21 cellular contexts compared by ENCODE assay signal in the genomic region with DNA sequence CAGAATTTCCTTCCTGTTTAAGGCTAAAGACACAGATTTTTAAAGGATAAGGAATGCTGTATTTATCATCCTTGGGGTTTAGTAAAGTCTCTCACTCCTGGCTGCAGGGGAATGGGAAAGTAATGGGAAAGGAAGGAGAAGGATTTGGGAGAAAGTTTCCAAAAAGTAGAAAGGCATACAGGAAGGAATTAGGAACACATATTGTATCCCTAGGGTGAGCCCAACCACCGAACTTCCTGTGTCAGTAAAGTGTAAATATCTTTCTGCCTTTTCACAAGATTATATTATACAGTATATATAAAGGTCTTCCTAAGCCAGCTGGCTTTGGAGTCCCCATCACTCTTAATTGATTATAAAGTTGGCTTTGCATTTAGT. TPM values are rescaled to one million over a fixed set of nuclear protein-coding genes. Genes with fewer than 3 reads are reported as not detected.
DNase-seq lines count a peak whose midpoint lies in the region; ATAC-seq, FAIRE-seq and TF ChIP-seq lines count a peak whose summit lies in the region.
"Had no signal": no experiment of that assay in that cellular context is flagged by ENCODE, and none has a peak within 500 bp of the region (broad histone marks: within the 10 kb centered on the region; RNA-seq: fewer than 3 reads in every experiment).

No MANE protein-coding gene starts in this region.

- H3K4me3 ChIP-seq in NB4 (ENCODE audit: low read depth, low read length) (no peak overlapping the region), HepG2 (replicated peaks in 1 of 3; ENCODE audit: insufficient read depth in 1 of 3, low read depth in 2 of 3, low read length in 3 of 3) (peak overlapping the region in 2 of 3 experiments; percentile 40 to 50; a peak in 3 of 6 replicates)
- H3K4me3 ChIP-seq: tibial artery had no signal

- no peaks in the 10 kb centered on the region for H4K20me1 ChIP-seq in HepG2 (ENCODE audit: insufficient read depth, low read length)

- no peak overlapping the region for H3K9ac ChIP-seq in HepG2 (ENCODE audit: insufficient read depth, low read depth, low read length)

- peak overlapping the region; percentile 1 for H3K27ac Mint-ChIP-seq in activated naive CD8-positive, alpha-beta T cell treated with anti-CD3 and anti-CD28 coated beads for 36 hours
- H3K27ac Mint-ChIP-seq in activated naive CD8-positive, alpha-beta T cell treated with anti-CD3 and anti-CD28 coated beads, Interleukin-2, amount 50 U/mL, for 24 hours: no peak overlapping the region
- H3K27ac Mint-ChIP-seq: activated CD4-positive, alpha-beta T cell treated with anti-CD3 and anti-CD28 coated beads, Interleukin-2, amount 10 ng/mL, durations not matched to agents 7 days and 5 days; stimulated activated effector memory CD8-positive, alpha-beta T cell treated with anti-CD3 and anti-CD28 coated beads, Interleukin-12 subunit alpha, Interleukin-12 subunit beta, amount 100 ng/mL, for 72 hours had no signal

- ATAC-seq in activated naive CD8-positive, alpha-beta T cell treated with anti-CD3 and anti-CD28 coated beads, Interleukin-2, amount 50 U/mL, for 24 hours: no peak
- ATAC-seq in HepG2: peak; percentile 24; the same call in 2 of the 3 replicates
- ATAC-seq in GM18867 (IDR thresholded peaks at IDR 0.05; ENCODE audit: unreplicated experiment): no peak

- no peaks in the 10 kb centered on the region for H3K9me3 Mint-ChIP-seq in activated naive CD8-positive, alpha-beta T cell treated with anti-CD3 and anti-CD28 coated beads for 36 hours
- no peaks in the 10 kb centered on the region for H3K9me3 Mint-ChIP-seq in activated naive CD8-positive, alpha-beta T cell treated with anti-CD3 and anti-CD28 coated beads, Interleukin-2, amount 50 U/mL, for 24 hours
- H3K9me3 Mint-ChIP-seq: activated CD4-positive, alpha-beta T cell treated with anti-CD3 and anti-CD28 coated beads, Interleukin-2, amount 10 ng/mL, durations not matched to agents 7 days and 5 days; CD4-positive, alpha-beta memory T cell; stimulated activated effector memory CD8-positive, alpha-beta T cell treated with anti-CD3 and anti-CD28 coated beads, Interleukin-12 subunit alpha, Interleukin-12 subunit beta, amount 100 ng/mL, for 72 hours had no signal

- WGBS in HepG2 (ENCODE audit: low lambda C conversion rate): 13% methylated on average over 1 of the region's 1 CpG

- intact Hi-C loops in HepG2 (cut with micrococcal nuclease; ENCODE audit: unreplicated experiment): no loop called here

- H3K27me3 ChIP-seq in HepG2 (ENCODE audit: control insufficient read depth in 1 of 2, insufficient read depth in 2 of 2, low read length in 2 of 2): no peaks in the 10 kb centered on the region
- H3K27me3 ChIP-seq: tibial artery had no signal

- H3K4me1 ChIP-seq in HepG2 (ENCODE audit: insufficient read depth, low read length): peaks cover 36% of the 10 kb centered on the region
- H3K4me1 ChIP-seq: tibial artery had no signal

- FAIRE-seq in HepG2 (lab: Jason Lieb, UNC): no peak
- FAIRE-seq: astrocyte, endometrium, kidney, TTC549 had no signal

- no peak for TF ChIP-seq CTCF in NB4 (IDR thresholded peaks at IDR 0.05; ENCODE audit: low read depth, low read length)
- no peak for TF ChIP-seq CTCF in HepG2 (CRISPR knock-in tag; IDR thresholded peaks at IDR 0.05)

- H3K27ac ChIP-seq in HepG2 (ENCODE audit: extremely low read length, insufficient read depth, low read length) (peak overlapping the region; percentile 25), substantia nigra (ENCODE audit: low read depth, low read length, poor library complexity, severe bottlenecking) (no peak overlapping the region)
- H3K27ac ChIP-seq: tibial artery had no signal

- in situ Hi-C loops in HepG2 (cut with HindIII; ENCODE audit: extremely low pct_ligation_motif_present, low pct_unique_long_range_greater_than_20kb): no loop called here

- no TSS peak for BruUV-seq in HepG2 (replicated peaks; lab: Mats Ljungman, UMichigan)

- H3K9me3 ChIP-seq in HepG2 (ENCODE audit: low read length): no peaks in the 10 kb centered on the region
- H3K9me3 ChIP-seq: tibial artery had no signal

- no peaks in the 10 kb centered on the region for H3K79me2 ChIP-seq in HepG2 (ENCODE audit: insufficient read depth, low read length)

- H3K4me2 ChIP-seq in HepG2 (ENCODE audit: low read depth, low read length): peak overlapping the region; percentile 74

- H3K4me3 Mint-ChIP-seq in activated naive CD8-positive, alpha-beta T cell treated with anti-CD3 and anti-CD28 coated beads for 36 hours: no peak overlapping the region
- H3K4me3 Mint-ChIP-seq in activated naive CD8-positive, alpha-beta T cell treated with anti-CD3 and anti-CD28 coated beads, Interleukin-2, amount 50 U/mL, for 24 hours: no peak overlapping the region
- H3K4me3 Mint-ChIP-seq: activated CD4-positive, alpha-beta T cell treated with anti-CD3 and anti-CD28 coated beads, Interleukin-2, amount 10 ng/mL, durations not matched to agents 7 days and 5 days; stimulated activated effector memory CD8-positive, alpha-beta T cell treated with anti-CD3 and anti-CD28 coated beads, Interleukin-12 subunit alpha, Interleukin-12 subunit beta, amount 100 ng/mL, for 72 hours had no signal

- no peak for DNase-seq in activated naive CD8-positive, alpha-beta T cell treated with anti-CD3 and anti-CD28 coated beads for 36 hours
- DNase-seq in activated naive CD8-positive, alpha-beta T cell treated with anti-CD3 and anti-CD28 coated beads, Interleukin-2, amount 50 U/mL, for 24 hours: no peak
- DNase-seq in NB4 (ENCODE audit: low read depth): peak; percentile 13
- no peak for DNase-seq in HepG2 (ENCODE audit: low spot score)
- DNase-seq in COLO668 (lab: John Stamatoyannopoulos, UW; ENCODE audit: unreplicated experiment): no peak
- DNase-seq in substantia nigra (lab: John Stamatoyannopoulos, UW): no peak
- DNase-seq in NCI-H1694 treated with DMSO at 0.1 percent for 48 hours (lab: John Stamatoyannopoulos, UW): no peak
- DNase-seq: ACHN; activated CD4-positive, alpha-beta T cell treated with anti-CD3 and anti-CD28 coated beads, Interleukin-2, amount 10 ng/mL, durations not matched to agents 7 days and 5 days; activated CD8-positive, alpha-beta memory T cell treated with anti-CD3 and anti-CD28 coated beads, Interleukin-2, amount 50 U/mL, for 4 hours; activated naive CD4-positive, alpha-beta T cell treated with Interleukin-2 at 50 U/mL for 16 hours; CD4-positive, alpha-beta memory T cell; kidney; NCI-H146; NCI-H345 had no signal

- H3K4me1 Mint-ChIP-seq in activated naive CD8-positive, alpha-beta T cell treated with anti-CD3 and anti-CD28 coated beads for 36 hours: peaks cover 8% of the 10 kb centered on the region
- peaks cover 13% of the 10 kb centered on the region for H3K4me1 Mint-ChIP-seq in activated naive CD8-positive, alpha-beta T cell treated with anti-CD3 and anti-CD28 coated beads, Interleukin-2, amount 50 U/mL, for 24 hours

- no peaks in the 10 kb centered on the region for H3K27me3 Mint-ChIP-seq in activated naive CD8-positive, alpha-beta T cell treated with anti-CD3 and anti-CD28 coated beads for 36 hours
- H3K27me3 Mint-ChIP-seq in activated naive CD8-positive, alpha-beta T cell treated with anti-CD3 and anti-CD28 coated beads, Interleukin-2, amount 50 U/mL, for 24 hours: peaks cover 2% of the 10 kb centered on the region
- H3K27me3 Mint-ChIP-seq: activated CD4-positive, alpha-beta T cell treated with anti-CD3 and anti-CD28 coated beads, Interleukin-2, amount 10 ng/mL, durations not matched to agents 7 days and 5 days had no signal

- TF ChIP-seq RAD21 in HepG2 (CRISPR knock-in tag; IDR thresholded peaks at IDR 0.05): no peak

- no peak for TF ChIP-seq POLR2A in NB4 (IDR thresholded peaks at IDR 0.05; ENCODE audit: extremely low read depth, insufficient read length)
- no peak for TF ChIP-seq POLR2A in HepG2 (IDR thresholded peaks at IDR 0.05; ENCODE audit: insufficient read depth in 1 of 2, low read depth in 2 of 2, low read length in 2 of 2)

- POLR2A ChIA-PET in HepG2 (lab: Yijun Ruan, JAX): interaction anchor here (2.0 kb wide), 1 partner anchor 13 kb away, joined by 7 read pairs; no protein-coding TSS in a partner anchor

- H3K36me3 Mint-ChIP-seq in activated naive CD8-positive, alpha-beta T cell treated with anti-CD3 and anti-CD28 coated beads for 36 hours: no peaks in the 10 kb centered on the region
- H3K36me3 Mint-ChIP-seq in activated naive CD8-positive, alpha-beta T cell treated with anti-CD3 and anti-CD28 coated beads, Interleukin-2, amount 50 U/mL, for 24 hours (ENCODE audit: low read depth): no peaks in the 10 kb centered on the region
- H3K36me3 Mint-ChIP-seq: stimulated activated effector memory CD8-positive, alpha-beta T cell treated with anti-CD3 and anti-CD28 coated beads, Interleukin-12 subunit alpha, Interleukin-12 subunit beta, amount 100 ng/mL, for 72 hours had no signal

- CTCF ChIA-PET in HepG2 (lab: Yijun Ruan, JAX; ENCODE audit: low intra/inter-chr PET ratio, low total read pairs): no interaction called here

- H3K36me3 ChIP-seq in HepG2 (replicated peaks in 1 of 2; ENCODE audit: control insufficient read depth in 1 of 2, insufficient read depth in 2 of 2, low read length in 2 of 2): no peaks in the 10 kb centered on the region
- H3K36me3 ChIP-seq: tibial artery had no signal

- peak overlapping the region; percentile 70 for H2AFZ ChIP-seq in HepG2 (ENCODE audit: low read length)

- TF ChIP-seq EP300 in HepG2 (IDR thresholded peaks at IDR 0.05; ENCODE audit: low read depth in 2 of 2, low read length in 2 of 2) (no peak), HepG2 (CRISPR knock-in tag; IDR thresholded peaks at IDR 0.05; ENCODE audit: borderline replicate concordance) (no peak)

RNA-seq across cellular contexts. Expression of gene UBE2D1, which starts 12.0 kb away (rescaled TPM):
- 10 to 100 TPM; 14.7 to 14.8 TPM for total RNA-seq in activated naive CD8-positive, alpha-beta T cell treated with anti-CD3 and anti-CD28 coated beads for 36 hours
- 6.2 and 7.9 TPM in 2 replicates for total RNA-seq in HepG2 (2016; rRNA removed; fragmentation: Illumina TruSeq; extraction: Trizol)
- total RNA-seq in HepG2 (2016; cell fraction: cytosol; rRNA removed; fragmentation: Illumina TruSeq; extraction: Trizol; ENCODE audit: low read depth): 1.6 and 2.3 TPM in 2 replicates
- 5.6 and 9.5 TPM in 2 replicates for total RNA-seq in HepG2 (2016; cell fraction: insoluble cytoplasmic fraction; rRNA removed; fragmentation: Illumina TruSeq; extraction: Trizol)
- 3.3 and 4.3 TPM in 2 replicates for total RNA-seq in HepG2 (2016; cell fraction: membrane; rRNA removed; fragmentation: Illumina TruSeq; extraction: Trizol)
- 8.0 and 8.5 TPM in 2 replicates for total RNA-seq in HepG2 (2016; cell fraction: nucleus; rRNA removed; fragmentation: Illumina TruSeq; extraction: Trizol)
- polyA plus RNA-seq in HepG2 (2011; rRNA removed): 10.6 and 13.8 TPM in 2 replicates
- 4.9 and 7.8 TPM in 2 replicates for polyA plus RNA-seq in HepG2 (2011; cell fraction: cytosol; rRNA removed)
- 2.5 and 4.3 TPM in 2 replicates for polyA plus RNA-seq in HepG2 (2011; cell fraction: nucleus; rRNA removed)
- 8.3 and 12.5 TPM in 2 replicates for polyA plus RNA-seq in HepG2 (2012)
- polyA plus RNA-seq in HepG2 (2016; cell fraction: cytosol; fragmentation: Illumina TruSeq; extraction: Trizol; ENCODE audit: low read depth): 2.8 and 3.8 TPM in 2 replicates
- 28.9 and 31.5 TPM in 2 replicates for polyA plus RNA-seq in HepG2 (2016; cell fraction: insoluble cytoplasmic fraction; fragmentation: Illumina TruSeq; extraction: Trizol; ENCODE audit: low read depth)
- polyA plus RNA-seq in HepG2 (2016; cell fraction: membrane; fragmentation: Illumina TruSeq; extraction: Trizol; ENCODE audit: low read depth): 7.1 and 10.2 TPM in 2 replicates
- polyA plus RNA-seq in HepG2 (2016; cell fraction: nucleus; fragmentation: Illumina TruSeq; extraction: Trizol; ENCODE audit: insufficient read depth, low read depth): 19.2 and 19.5 TPM in 2 replicates
- 2.9 and 3.6 TPM in 2 replicates for polyA minus RNA-seq in HepG2 (2011; rRNA and poly(A)+ RNA removed; ENCODE audit: low replicate concordance)
- 4.3 TPM in 2 replicates for polyA minus RNA-seq in HepG2 (2011; cell fraction: cytosol; rRNA and poly(A)+ RNA removed)
- polyA minus RNA-seq in HepG2 (2011; cell fraction: nucleus; rRNA and poly(A)+ RNA removed): 20.0 and 22.9 TPM in 2 replicates

RNA-seq across cellular contexts. Expression of gene CISD1, which starts 53.9 kb away (rescaled TPM):
- total RNA-seq in activated naive CD8-positive, alpha-beta T cell treated with anti-CD3 and anti-CD28 coated beads for 36 hours: 10 to 100 TPM; 65.0 to 65.4 TPM
- total RNA-seq in HepG2 (2016; rRNA removed; fragmentation: Illumina TruSeq; extraction: Trizol): 78.9 and 92.2 TPM in 2 replicates
- 24.2 and 29.9 TPM in 2 replicates for total RNA-seq in HepG2 (2016; cell fraction: cytosol; rRNA removed; fragmentation: Illumina TruSeq; extraction: Trizol; ENCODE audit: low read depth)
- total RNA-seq in HepG2 (2016; cell fraction: insoluble cytoplasmic fraction; rRNA removed; fragmentation: Illumina TruSeq; extraction: Trizol): 81.7 and 106 TPM in 2 replicates
- total RNA-seq in HepG2 (2016; cell fraction: membrane; rRNA removed; fragmentation: Illumina TruSeq; extraction: Trizol): 26.8 and 29.2 TPM in 2 replicates
- total RNA-seq in HepG2 (2016; cell fraction: nucleus; rRNA removed; fragmentation: Illumina TruSeq; extraction: Trizol): 48.4 and 50.8 TPM in 2 replicates
- polyA plus RNA-seq in HepG2 (2011; rRNA removed): 47.8 and 63.4 TPM in 2 replicates
- 18.1 and 27.8 TPM in 2 replicates for polyA plus RNA-seq in HepG2 (2011; cell fraction: cytosol; rRNA removed)
- polyA plus RNA-seq in HepG2 (2011; cell fraction: nucleus; rRNA removed): 5.2 and 8.2 TPM in 2 replicates
- polyA plus RNA-seq in HepG2 (2012): 33.9 and 47.1 TPM in 2 replicates
- polyA plus RNA-seq in HepG2 (2016; cell fraction: cytosol; fragmentation: Illumina TruSeq; extraction: Trizol; ENCODE audit: low read depth): 24.3 and 28.0 TPM in 2 replicates
- 78.2 and 84.8 TPM in 2 replicates for polyA plus RNA-seq in HepG2 (2016; cell fraction: insoluble cytoplasmic fraction; fragmentation: Illumina TruSeq; extraction: Trizol; ENCODE audit: low read depth)
- polyA plus RNA-seq in HepG2 (2016; cell fraction: membrane; fragmentation: Illumina TruSeq; extraction: Trizol; ENCODE audit: low read depth): 20.1 and 21.0 TPM in 2 replicates
- polyA plus RNA-seq in HepG2 (2016; cell fraction: nucleus; fragmentation: Illumina TruSeq; extraction: Trizol; ENCODE audit: insufficient read depth, low read depth): 62.1 and 66.2 TPM in 2 replicates
- polyA minus RNA-seq in HepG2 (2011; rRNA and poly(A)+ RNA removed; ENCODE audit: low replicate concordance): 7.0 and 10.3 TPM in 2 replicates
- polyA minus RNA-seq in HepG2 (2011; cell fraction: cytosol; rRNA and poly(A)+ RNA removed): 10.5 and 13.1 TPM in 2 replicates
- 13.3 and 16.7 TPM in 2 replicates for polyA minus RNA-seq in HepG2 (2011; cell fraction: nucleus; rRNA and poly(A)+ RNA removed)

RNA-seq across cellular contexts. Expression of gene IPMK, which starts 55.1 kb away (rescaled TPM):
- 10 to 100 TPM; 10.1 to 10.3 TPM for total RNA-seq in activated naive CD8-positive, alpha-beta T cell treated with anti-CD3 and anti-CD28 coated beads for 36 hours
- 3.9 and 5.4 TPM in 2 replicates for total RNA-seq in HepG2 (2016; rRNA removed; fragmentation: Illumina TruSeq; extraction: Trizol)
- total RNA-seq in HepG2 (2016; cell fraction: cytosol; rRNA removed; fragmentation: Illumina TruSeq; extraction: Trizol; ENCODE audit: low read depth): 0.44 and 0.51 TPM in 2 replicates
- total RNA-seq in HepG2 (2016; cell fraction: insoluble cytoplasmic fraction; rRNA removed; fragmentation: Illumina TruSeq; extraction: Trizol): 3.8 and 5.4 TPM in 2 replicates
- 2.6 and 2.8 TPM in 2 replicates for total RNA-seq in HepG2 (2016; cell fraction: membrane; rRNA removed; fragmentation: Illumina TruSeq; extraction: Trizol)
- 3.9 and 4.0 TPM in 2 replicates for total RNA-seq in HepG2 (2016; cell fraction: nucleus; rRNA removed; fragmentation: Illumina TruSeq; extraction: Trizol)
- polyA plus RNA-seq in HepG2 (2011; rRNA removed): 1.9 and 2.7 TPM in 2 replicates
- 0.94 and 1.5 TPM in 2 replicates for polyA plus RNA-seq in HepG2 (2011; cell fraction: cytosol; rRNA removed)
- 1.1 and 1.4 TPM in 2 replicates for polyA plus RNA-seq in HepG2 (2011; cell fraction: nucleus; rRNA removed)
- polyA plus RNA-seq in HepG2 (2012): 4.4 and 4.5 TPM in 2 replicates
- polyA plus RNA-seq in HepG2 (2016; cell fraction: cytosol; fragmentation: Illumina TruSeq; extraction: Trizol; ENCODE audit: low read depth): 0.15 and 0.28 TPM in 2 replicates
- polyA plus RNA-seq in HepG2 (2016; cell fraction: insoluble cytoplasmic fraction; fragmentation: Illumina TruSeq; extraction: Trizol; ENCODE audit: low read depth): 5.5 and 5.6 TPM in 2 replicates
- polyA plus RNA-seq in HepG2 (2016; cell fraction: membrane; fragmentation: Illumina TruSeq; extraction: Trizol; ENCODE audit: low read depth): 1.2 and 1.3 TPM in 2 replicates
- 4.1 TPM in 2 replicates for polyA plus RNA-seq in HepG2 (2016; cell fraction: nucleus; fragmentation: Illumina TruSeq; extraction: Trizol; ENCODE audit: insufficient read depth, low read depth)
- 1.8 and 2.6 TPM in 2 replicates for polyA minus RNA-seq in HepG2 (2011; rRNA and poly(A)+ RNA removed; ENCODE audit: low replicate concordance)
- 5.4 and 6.8 TPM in 2 replicates for polyA minus RNA-seq in HepG2 (2011; cell fraction: cytosol; rRNA and poly(A)+ RNA removed)
- polyA minus RNA-seq in HepG2 (2011; cell fraction: nucleus; rRNA and poly(A)+ RNA removed): 11.6 and 14.8 TPM in 2 replicates
